ENCODE assay signal across 19 cellular contexts in the genomic region with DNA sequence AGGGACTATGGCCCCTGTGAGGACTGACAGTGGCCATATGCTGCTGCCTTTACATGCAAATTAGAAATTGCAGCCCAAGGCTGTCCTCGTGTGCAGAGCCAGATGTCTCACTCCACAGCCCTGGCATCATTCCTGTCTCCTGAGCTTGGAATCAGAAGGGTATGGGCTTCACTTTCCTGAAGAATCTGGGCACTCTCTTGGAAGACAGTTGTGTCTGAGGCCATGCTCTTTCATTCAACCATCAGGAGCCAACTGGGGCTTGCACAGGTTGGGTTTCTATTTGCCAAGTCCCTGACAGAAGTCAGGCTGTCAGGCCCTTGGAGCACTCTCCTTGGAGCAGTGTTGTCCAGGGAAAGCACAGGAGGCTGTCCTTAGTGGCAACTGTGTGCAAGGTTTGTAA. TPM values are rescaled to one million over a fixed set of nuclear protein-coding genes. Genes with fewer than 3 reads are reported as not detected.
A peak's percentile ranks its signal among the peaks of the same experiment; 100 is the strongest.
DNase-seq lines count a peak whose midpoint lies in the region; ATAC-seq, FAIRE-seq and TF ChIP-seq lines count a peak whose summit lies in the region.
"Had no signal": no experiment of that assay in that cellular context is flagged by ENCODE, and none has a peak within 500 bp of the region (broad histone marks: within the 10 kb centered on the region; RNA-seq: fewer than 3 reads in every experiment).

No MANE protein-coding gene starts in this region.

- H3K9me2 ChIP-seq in PC-3 (replicated peaks; ENCODE audit: low read length) = no peaks in the 10 kb centered on the region

- H2AFZ ChIP-seq in PC-3 (ENCODE audit: low read length) = no peak overlapping the region
- H2AFZ ChIP-seq: GM23248 had no signal

- CTCF ChIA-PET in PC-3 (lab: Charles Lee) (no interaction called here), Calu3 (lab: Charles Lee) (no interaction called here)

- H3K4me3 ChIP-seq in bronchial epithelial cell (ENCODE audit: low read depth, low read length) = no peak overlapping the region
- peak overlapping the region; percentile 12 for H3K4me3 ChIP-seq in lung
- H3K4me3 ChIP-seq in PC-3 (ENCODE audit: low read length) = no peak overlapping the region
- H3K4me3 ChIP-seq: BLaER1 treated with 17β-estradiol and CSF1 and Interleukin-3, amounts not matched to agents 10 nM and 100 nM; GM23248 had no signal

- BruUV-seq in PC-3 (replicated peaks; lab: Mats Ljungman, UMichigan) (no TSS peak), Calu3 (replicated peaks; lab: Mats Ljungman, UMichigan) (no TSS peak)

- FAIRE-seq in bronchial epithelial cell (lab: Jason Lieb, UNC) = peak; percentile 43

- peaks cover 72% of the 10 kb centered on the region for H3K27me3 Mint-ChIP-seq in Calu3 (ENCODE audit: unreplicated experiment)

- no peaks in the 10 kb centered on the region for H3F3A ChIP-seq in PC-3 (ENCODE audit: low read length, unreplicated experiment)

- H3K79me2 ChIP-seq in PC-3 (ENCODE audit: low read length) = no peaks in the 10 kb centered on the region

- ATAC-seq in lung (ENCODE audit: insufficient read depth, low FRiP score) = no peak
- no peak for ATAC-seq in PC-3

- H3K4me3 Mint-ChIP-seq in Calu3 (ENCODE audit: low read depth, unreplicated experiment) = no peak overlapping the region
- H3K4me3 Mint-ChIP-seq: CD4-positive, CD25-positive, alpha-beta regulatory T cell; H9; IgD-negative memory B cell had no signal

- H4K20me1 ChIP-seq in PC-3 (ENCODE audit: low read length) = no peaks in the 10 kb centered on the region
- H4K20me1 ChIP-seq: BLaER1 treated with 17β-estradiol and CSF1 and Interleukin-3, amounts not matched to agents 10 nM and 100 nM had no signal

- H3K27ac ChIP-seq in lung (ENCODE audit: low read depth in 1 of 2, low read length in 1 of 2) = no peak overlapping the region
- H3K27ac ChIP-seq in PC-3 (ENCODE audit: low read length) = no peak overlapping the region
- H3K27ac ChIP-seq: BLaER1 treated with 17β-estradiol and CSF1 and Interleukin-3, amounts not matched to agents 10 nM and 100 nM; GM23248 had no signal

- no peaks in the 10 kb centered on the region for H3K36me3 ChIP-seq in bronchial epithelial cell (ENCODE audit: control insufficient read depth, insufficient read depth, low read length)
- no peaks in the 10 kb centered on the region for H3K36me3 ChIP-seq in lung (ENCODE audit: control insufficient read depth in 2 of 2, insufficient read depth in 2 of 2, low read length in 2 of 2)
- H3K36me3 ChIP-seq in PC-3 (ENCODE audit: low read depth, low read length) = no peaks in the 10 kb centered on the region
- H3K36me3 ChIP-seq: BLaER1 treated with 17β-estradiol and CSF1 and Interleukin-3, amounts not matched to agents 10 nM and 100 nM had no signal

- no peak overlapping the region for H3K9ac ChIP-seq in PC-3 (ENCODE audit: low read length)
- H3K9ac ChIP-seq: BLaER1 treated with 17β-estradiol and CSF1 and Interleukin-3, amounts not matched to agents 10 nM and 100 nM; GM23248 had no signal

- POLR2A ChIA-PET in PC-3 (lab: Charles Lee; ENCODE audit: unreplicated experiment) = no interaction called here

- no peak overlapping the region for H3K4me2 ChIP-seq in PC-3 (ENCODE audit: low read length)
- H3K4me2 ChIP-seq: BLaER1 treated with 17β-estradiol and CSF1 and Interleukin-3, amounts not matched to agents 10 nM and 100 nM had no signal

- no peaks in the 10 kb centered on the region for H3K27me3 ChIP-seq in bronchial epithelial cell (ENCODE audit: control insufficient read depth, insufficient read depth, low read length)
- no peaks in the 10 kb centered on the region for H3K27me3 ChIP-seq in lung (ENCODE audit: control insufficient read depth, insufficient read depth)
- H3K27me3 ChIP-seq in PC-3 (ENCODE audit: low read length) = peaks cover 22% of the 10 kb centered on the region
- H3K27me3 ChIP-seq: BLaER1 treated with 17β-estradiol and CSF1 and Interleukin-3, amounts not matched to agents 10 nM and 100 nM had no signal

- TF ChIP-seq CTCF in bronchial epithelial cell (IDR thresholded peaks at IDR 0.05; ENCODE audit: insufficient read depth, low read length, severe bottlenecking) = no peak
- TF ChIP-seq CTCF in lung (IDR thresholded peaks at IDR 0.05; ENCODE audit: control extremely low read depth, extremely low read depth) = no peak
- no peak for TF ChIP-seq CTCF in PC-3 (conservative IDR thresholded peaks at IDR 0.05; ENCODE audit: low read depth, low read length)
- TF ChIP-seq CTCF in Calu3 (IDR thresholded peaks at IDR 0.05; ENCODE audit: unreplicated experiment) = no peak

- in situ Hi-C loops in G401 (cut with HindIII; ENCODE audit: low sequenced_read_pairs) = no loop called here

- H3K4me1 Mint-ChIP-seq in Calu3 (ENCODE audit: low read depth, unreplicated experiment) = no peaks in the 10 kb centered on the region
- H3K4me1 Mint-ChIP-seq: CD4-positive, CD25-positive, alpha-beta regulatory T cell; IgD-negative memory B cell had no signal

- H3K9me3 ChIP-seq in lung (ENCODE audit: control insufficient read depth in 2 of 2, insufficient read depth in 1 of 2, low read length in 1 of 2) (peaks cover 3 to 16% of the 10 kb centered on the region in 2 donors), PC-3 (ENCODE audit: low read length) (0 out of 2 replicates have a peak, but pooled peaks cover 6% of the 10 kb centered on the region)

- peaks cover 9% of the 10 kb centered on the region for H3K9me3 Mint-ChIP-seq in Calu3 (ENCODE audit: low read depth, unreplicated experiment)

- 12% methylated on average over 1 of the region's 1 CpG for WGBS in lung, 2 donors

- peak; percentile 90 for DNase-seq in DMS 273 (lab: John Stamatoyannopoulos, UW; ENCODE audit: unreplicated experiment)
- peak; percentile 63 for DNase-seq in G401 (ENCODE audit: low spot score)
- no peak for DNase-seq in bronchial epithelial cell (ENCODE audit: low read depth)
- DNase-seq in lung (ENCODE audit: low spot score) = no peak
- DNase-seq in PC-3 = no peak
- DNase-seq in Calu3 = no peak
- DNase-seq in GM19238 (ENCODE audit: insufficient read length, low spot score) = no peak
- DNase-seq: ACHN; CD4-positive, CD25-positive, alpha-beta regulatory T cell; DMS153; DMS79 treated with DMSO at 0.1 percent for 48 hours; EL; GF-D8; GM23248; H9 had no signal

- no peaks in the 10 kb centered on the region for H3K36me3 Mint-ChIP-seq in Calu3 (ENCODE audit: insufficient read depth, unreplicated experiment)
- H3K36me3 Mint-ChIP-seq: CD4-positive, CD25-positive, alpha-beta regulatory T cell; IgD-negative memory B cell had no signal

- H3K4me1 ChIP-seq in lung (ENCODE audit: control insufficient read depth in 2 of 2, insufficient read depth in 2 of 2, low read length in 2 of 2) (no peaks in the 10 kb centered on the region), PC-3 (ENCODE audit: insufficient read depth, low read length) (no peaks in the 10 kb centered on the region)
- H3K4me1 ChIP-seq: BLaER1 treated with 17β-estradiol and CSF1 and Interleukin-3, amounts not matched to agents 10 nM and 100 nM had no signal

- H3K27ac Mint-ChIP-seq in Calu3 (ENCODE audit: unreplicated experiment) = no peak overlapping the region
- H3K27ac Mint-ChIP-seq: CD4-positive, CD25-positive, alpha-beta regulatory T cell; H9; IgD-negative memory B cell had no signal

- intact Hi-C loops in PC-3 (cut with micrococcal nuclease) (no loop called here), Calu3 (cut with micrococcal nuclease; ENCODE audit: unreplicated experiment) (no loop called here)

RNA-seq across cellular contexts. Expression of a gene that starts 30.4 kb away (rescaled TPM):
- total RNA-seq in G401 (2014; rRNA removed; shearing (Covaris generic)) = not detected in 2 replicates
- total RNA-seq in bronchial epithelial cell = not detected in 2 replicates
- total RNA-seq in lung = not detected
- not detected for polyA plus RNA-seq in lung
- total RNA-seq in PC-3 (2014; rRNA removed) = not detected in 2 replicates
- not detected in 2 replicates for total RNA-seq in Calu3 (2022)
- total RNA-seq: A172; CD4-positive, CD25-positive, alpha-beta regulatory T cell; GM23248; H9; HT-29 had no signal
- polyA plus RNA-seq: CD4-positive, CD25-positive, alpha-beta regulatory T cell; GM23248; IgD-negative memory B cell had no signal

RNA-seq across cellular contexts. Expression of a gene that starts 44.4 kb away (rescaled TPM):
- total RNA-seq in G401 (2014; rRNA removed; shearing (Covaris generic)) = not detected in 2 replicates
- total RNA-seq in bronchial epithelial cell (0.53 TPM in 1 of 2 replicates, not detected in the other), lung (not detected), PC-3 (2014; rRNA removed) (not detected in 2 replicates), Calu3 (2022) (not detected in 2 replicates)
- not detected for polyA plus RNA-seq in lung
- total RNA-seq: A172; CD4-positive, CD25-positive, alpha-beta regulatory T cell; GM23248; H9; HT-29 had no signal
- polyA plus RNA-seq: CD4-positive, CD25-positive, alpha-beta regulatory T cell; GM23248; IgD-negative memory B cell had no signal

RNA-seq across cellular contexts. Expression of a gene that starts 51.9 kb away (rescaled TPM):
- not detected in 2 replicates for total RNA-seq in G401 (2014; rRNA removed; shearing (Covaris generic))
- total RNA-seq in bronchial epithelial cell = not detected in 2 replicates
- not detected for total RNA-seq in lung
- not detected for polyA plus RNA-seq in lung
- total RNA-seq in PC-3 (2014; rRNA removed) = not detected in 2 replicates
- not detected in 2 replicates for total RNA-seq in Calu3 (2022)
- total RNA-seq: A172; CD4-positive, CD25-positive, alpha-beta regulatory T cell; GM23248; H9; HT-29 had no signal
- polyA plus RNA-seq: CD4-positive, CD25-positive, alpha-beta regulatory T cell; GM23248; IgD-negative memory B cell had no signal

Comparison
In these comparisons a context has a peak if more than half of its experiments do, and no peak if none do; other contexts are left out.
1. DNase-seq: peak in DMS 273 (single experiment) and G401 (single experiment); none in bronchial epithelial cell (single experiment), lung (single experiment), PC-3 (single experiment), Calu3 (single experiment) and GM19238 (single experiment).